27 cellular contexts compared by ENCODE assay signal in the genomic region with DNA sequence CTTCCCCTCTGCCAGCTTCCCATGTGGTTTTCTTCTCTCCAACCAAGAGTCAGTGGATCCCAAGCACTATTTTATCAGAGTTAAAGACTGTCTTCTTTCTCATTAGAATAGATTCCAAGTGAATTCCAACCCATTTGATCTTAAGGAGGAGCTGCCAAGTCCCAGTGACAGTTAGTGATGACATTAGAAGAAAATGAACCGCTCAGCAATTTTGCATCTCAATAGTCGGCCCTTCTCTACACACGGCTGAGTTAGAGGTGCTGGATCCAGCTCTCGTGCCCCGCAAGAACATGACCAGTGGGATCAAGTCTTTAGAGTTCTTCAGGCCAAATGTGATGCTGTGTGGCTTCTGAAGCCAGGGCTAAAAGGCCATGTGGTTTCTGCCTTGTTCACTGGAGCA.
"Had no signal": no experiment of that assay in that cellular context is flagged by ENCODE, and none has a peak within 500 bp of the region (broad histone marks: within the 10 kb centered on the region; RNA-seq: fewer than 3 reads in every experiment).

No MANE protein-coding gene starts in this region.

- H3K4me3 ChIP-seq: ascending aorta had no signal

- H3K9me3 ChIP-seq: ascending aorta had no signal

- FAIRE-seq: TTC549 had no signal

- ATAC-seq: activated CD8-positive, alpha-beta T cell treated with anti-CD3 and anti-CD28 coated beads for 36 hours; activated naive CD8-positive, alpha-beta T cell treated with anti-CD3 and anti-CD28 coated beads, Interleukin-2, amount 50 U/mL, for 24 hours; activated T-cell treated with anti-CD3 and anti-CD28 coated beads, Interleukin-2, amount 50 U/mL, for 4 hours had no signal

- H3K27me3 ChIP-seq: ascending aorta had no signal

- H3K4me1 ChIP-seq: ascending aorta had no signal

- DNase-seq: activated B cell treated with CpG ODN at 0.5 μM for 24 hours; activated CD4-positive, alpha-beta memory T cell treated with anti-CD3 and anti-CD28 coated beads for 36 hours; activated CD4-positive, alpha-beta T cell treated with anti-CD3 and anti-CD28 coated beads for 4 hours; activated CD4-positive, alpha-beta T cell treated with anti-CD3 and anti-CD28 coated beads, Interleukin-2, amount 10 ng/mL, durations not matched to agents 24 days and 14 days; activated CD4-positive, alpha-beta T cell treated with anti-CD3 and anti-CD28 coated beads, Interleukin-2, amount 50 U/mL, for 1 hour; activated CD4-positive, alpha-beta T cell treated with anti-CD3 and anti-CD28 coated beads, Interleukin-2, amount 50 U/mL, for 4 hours; activated CD4-positive, CD25-positive, alpha-beta regulatory T cell treated with anti-CD3 and anti-CD28 coated beads, Interleukin-2, amount 50 U/mL, for 72 hours; activated CD8-positive, alpha-beta memory T cell treated with anti-CD3 and anti-CD28 coated beads, Interleukin-2, amount 50 U/mL, for 4 hours; activated CD8-positive, alpha-beta T cell treated with anti-CD3 and anti-CD28 coated beads for 36 hours; activated effector memory CD4-positive, alpha-beta T cell treated with Interleukin-2 at 50 U/mL for 16 hours; activated gamma-delta T cell; activated naive CD4-positive, alpha-beta T cell treated with anti-CD3 and anti-CD28 coated beads, Interleukin-2, amount 10 ng/mL, durations not matched to agents 7 days and 5 days; activated naive CD4-positive, alpha-beta T cell treated with Interleukin-2 at 50 U/mL for 16 hours; activated naive CD8-positive, alpha-beta T cell treated with anti-CD3 and anti-CD28 coated beads, Interleukin-2, amount 10 ng/mL, durations not matched to agents 7 days and 5 days; activated naive CD8-positive, alpha-beta T cell treated with anti-CD3 and anti-CD28 coated beads, Interleukin-2, amount 50 U/mL, for 24 hours; activated T-cell treated with anti-CD3 and anti-CD28 coated beads for 4 hours; activated T-cell treated with anti-CD3 and anti-CD28 coated beads, Interleukin-2, amount 50 U/mL, for 1 hour; activated T-cell treated with anti-CD3 and anti-CD28 coated beads, Interleukin-2, amount 50 U/mL, for 4 hours; amygdala; anterior cingulate cortex; central memory CD4-positive, alpha-beta T cell; T-helper 1 cell; T-helper 2 cell; T-helper 9 cell had no signal

- H3K27ac ChIP-seq: ascending aorta, VCaP had no signal

- H3K36me3 ChIP-seq: ascending aorta had no signal
